ENCODE assay signal across 27 cellular contexts in the genomic region with DNA sequence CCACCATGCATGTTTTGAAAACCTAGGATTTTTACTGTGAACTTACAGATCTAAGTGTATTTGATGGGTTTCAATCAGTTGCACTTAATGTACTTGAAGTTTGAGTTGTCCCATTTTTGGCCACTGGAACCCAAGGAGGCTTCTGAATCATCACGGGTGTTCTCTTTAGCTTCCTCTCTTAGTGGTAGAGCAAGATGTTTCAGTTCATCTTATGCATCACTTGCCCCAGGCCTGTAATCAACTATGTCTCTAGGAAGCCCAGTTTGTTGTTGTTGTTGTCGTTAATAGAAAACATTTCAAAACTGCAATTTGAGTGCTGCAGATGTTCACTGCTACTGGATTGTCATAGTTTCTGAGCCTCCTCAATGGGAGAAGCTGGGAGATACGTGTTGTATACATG.
"Had no signal": no experiment of that assay in that cellular context is flagged by ENCODE, and none has a peak within 500 bp of the region (broad histone marks: within the 10 kb centered on the region; RNA-seq: fewer than 3 reads in every experiment).

No MANE protein-coding gene starts in this region.

- H3K9me3 ChIP-seq: right lobe of liver, vagina had no signal

- H3K4me1 Mint-ChIP-seq: immature natural killer cell; stimulated activated effector memory CD8-positive, alpha-beta T cell treated with anti-CD3 and anti-CD28 coated beads, Interleukin-12 subunit alpha, Interleukin-12 subunit beta, amount 100 ng/mL, for 72 hours had no signal

- H3K27me3 ChIP-seq: cardiac muscle cell, dorsolateral prefrontal cortex, right lobe of liver, upper lobe of left lung, vagina had no signal

- H3K36me3 Mint-ChIP-seq: activated naive CD4-positive, alpha-beta T cell treated with anti-CD3 and anti-CD28 coated beads, Interleukin-2, amount 50 U/mL, for 72 hours; immature natural killer cell; stimulated activated effector memory CD8-positive, alpha-beta T cell treated with anti-CD3 and anti-CD28 coated beads, Interleukin-12 subunit alpha, Interleukin-12 subunit beta, amount 100 ng/mL, for 72 hours had no signal

- H3K4me1 ChIP-seq: right lobe of liver, upper lobe of left lung, vagina had no signal

- H3K4me3 ChIP-seq: cardiac muscle cell, coronary artery, dorsolateral prefrontal cortex, lung, right lobe of liver, skin epidermis, thoracic aorta, upper lobe of left lung, vagina had no signal

- H3K27ac ChIP-seq: coronary artery, dorsolateral prefrontal cortex, right lobe of liver, skin epidermis, upper lobe of left lung, vagina, VCaP had no signal

- DNase-seq: activated CD4-positive, alpha-beta T cell treated with anti-CD3 and anti-CD28 coated beads for 4 hours; activated CD4-positive, alpha-beta T cell treated with anti-CD3 and anti-CD28 coated beads, Interleukin-2, amount 50 U/mL, for 4 hours; activated naive CD4-positive, alpha-beta T cell; activated T-cell treated with anti-CD3 and anti-CD28 coated beads for 4 hours; activated T-cell treated with anti-CD3 and anti-CD28 coated beads, Interleukin-2, amount 50 U/mL, for 72 hours; anterior cingulate cortex; dorsolateral prefrontal cortex; effector memory CD4-positive, alpha-beta T cell; foreskin melanocyte; hypothalamus; immature natural killer cell; posterior cingulate gyrus; right lobe of liver; stimulated activated CD4-positive, alpha-beta T cell treated with anti-CD3 and anti-CD28 coated beads, Interleukin-4, amount 100 ng/mL, for 24 hours; upper lobe of left lung had no signal

- H3K27ac Mint-ChIP-seq: activated naive CD4-positive, alpha-beta T cell treated with anti-CD3 and anti-CD28 coated beads, Interleukin-2, amount 50 U/mL, for 72 hours; activated T-cell treated with anti-CD3 and anti-CD28 coated beads, Interleukin-2, amount 50 U/mL, for 72 hours; immature natural killer cell; nephron; stimulated activated effector memory CD8-positive, alpha-beta T cell treated with anti-CD3 and anti-CD28 coated beads, Interleukin-12 subunit alpha, Interleukin-12 subunit beta, amount 100 ng/mL, for 72 hours; stimulated activated naive CD8-positive, alpha-beta T cell treated with anti-CD3 and anti-CD28 coated beads, Interleukin-15, Interleukin-2, amounts not matched to agents 100 ng/mL and 50 ng/mL, for 24 hours had no signal

- H3K4me3 Mint-ChIP-seq: activated T-cell treated with anti-CD3 and anti-CD28 coated beads, Interleukin-2, amount 50 U/mL, for 72 hours; immature natural killer cell; nephron; stimulated activated effector memory CD8-positive, alpha-beta T cell treated with anti-CD3 and anti-CD28 coated beads, Interleukin-12 subunit alpha, Interleukin-12 subunit beta, amount 100 ng/mL, for 72 hours; stimulated activated naive CD8-positive, alpha-beta T cell treated with anti-CD3 and anti-CD28 coated beads, Interleukin-15, Interleukin-2, amounts not matched to agents 100 ng/mL and 50 ng/mL, for 24 hours had no signal

- ATAC-seq: activated naive CD4-positive, alpha-beta T cell treated with anti-CD3 and anti-CD28 coated beads, Interleukin-2, amount 50 U/mL, for 72 hours; activated T-cell treated with anti-CD3 and anti-CD28 coated beads, Interleukin-2, amount 50 U/mL, for 72 hours; left lobe of liver; right lobe of liver; stimulated activated effector memory CD8-positive, alpha-beta T cell treated with anti-CD3 and anti-CD28 coated beads, Interleukin-12 subunit alpha, Interleukin-12 subunit beta, amount 100 ng/mL, for 72 hours had no signal
